Comparison of ENCODE assay signal across 15 cellular contexts in genomic region chr13:79435549-79435948, GRCh38. TPM values are rescaled to one million over a fixed set of nuclear protein-coding genes. Genes with fewer than 3 reads are reported as not detected.
A peak's percentile ranks its signal among the peaks of the same experiment; 100 is the strongest.
DNase-seq lines count a peak whose midpoint lies in the region; ATAC-seq, FAIRE-seq and TF ChIP-seq lines count a peak whose summit lies in the region.
"Had no signal": no experiment of that assay in that cellular context is flagged by ENCODE, and none has a peak within 500 bp of the region (broad histone marks: within the 10 kb centered on the region; RNA-seq: fewer than 3 reads in every experiment).

No MANE protein-coding gene starts in this region.

- DNase-seq in AG09309 (ENCODE audit: low read depth) (peak; percentile 67), HT-29 (ENCODE audit: low spot score) (peak; percentile 66), astrocyte of the hippocampus (ENCODE audit: low read depth, low spot score) (peak; percentile 18), GM13977 (ENCODE audit: low spot score) (no peak), kidney tubule cell (ENCODE audit: low spot score) (no peak)
- DNase-seq in NK-92 treated with Interleukin-12 subunit alpha and Interleukin-12 subunit beta, amount 100 ng/mL, for 24 hours (lab: John Stamatoyannopoulos, UW): no peak
- DNase-seq: activated naive CD8-positive, alpha-beta T cell treated with anti-CD3 and anti-CD28 coated beads, Interleukin-2, amount 10 ng/mL, durations not matched to agents 7 days and 5 days; H9; kidney; NCI-H1092; NCI-H345; T-cell had no signal

- TF ChIP-seq CTCF in AG09309 (IDR thresholded peaks at IDR 0.05; ENCODE audit: control insufficient read depth, insufficient read depth, low read depth, low read length, missing control alignments) (no peak), GM13977 (IDR thresholded peaks at IDR 0.05; ENCODE audit: extremely low read depth, insufficient read depth, missing control alignments) (no peak)

- peak; percentile 24 for FAIRE-seq in islet of Langerhans (lab: Jason Lieb, UNC)
- FAIRE-seq: kidney had no signal

- H3K4me3 ChIP-seq in AG09309 (ENCODE audit: control insufficient read depth, low read depth, low read length): no peak overlapping the region

- in situ Hi-C loops in GM13977 (cut with MboI; ENCODE audit: low pct_unique_long_range_greater_than_20kb, low sequenced_read_pairs, unreplicated experiment): no loop called here

- ATAC-seq in GM21529 (IDR thresholded peaks at IDR 0.05; ENCODE audit: unreplicated experiment): no peak
- ATAC-seq: activated CD4-positive, CD25-positive, alpha-beta regulatory T cell treated with anti-CD3 and anti-CD28 coated beads, Interleukin-2, amount 50 U/mL, for 24 hours; T-cell had no signal

RNA-seq across cellular contexts. Expression of gene RBM26, which starts 29.5 kb away (rescaled TPM):
- 17.0 and 20.8 TPM in 2 replicates for total RNA-seq in HT-29 (2014; rRNA removed; shearing (Covaris generic))

RNA-seq across cellular contexts. Expression of gene NDFIP2, which starts 45.4 kb away (rescaled TPM):
- 26.9 and 29.2 TPM in 2 replicates for total RNA-seq in HT-29 (2014; rRNA removed; shearing (Covaris generic))

Comparison
In these comparisons a context has a peak if more than half of its experiments do, and no peak if none do; other contexts are left out.
1. DNase-seq: peak in AG09309 (single experiment), HT-29 (single experiment) and astrocyte of the hippocampus (single experiment); none in GM13977 (single experiment), NK-92 treated with Interleukin-12 subunit alpha and Interleukin-12 subunit beta, amount 100 ng/mL, for 24 hours (single experiment) and kidney tubule cell (single experiment).